2 cellular contexts compared by ENCODE assay signal in the genomic region with DNA sequence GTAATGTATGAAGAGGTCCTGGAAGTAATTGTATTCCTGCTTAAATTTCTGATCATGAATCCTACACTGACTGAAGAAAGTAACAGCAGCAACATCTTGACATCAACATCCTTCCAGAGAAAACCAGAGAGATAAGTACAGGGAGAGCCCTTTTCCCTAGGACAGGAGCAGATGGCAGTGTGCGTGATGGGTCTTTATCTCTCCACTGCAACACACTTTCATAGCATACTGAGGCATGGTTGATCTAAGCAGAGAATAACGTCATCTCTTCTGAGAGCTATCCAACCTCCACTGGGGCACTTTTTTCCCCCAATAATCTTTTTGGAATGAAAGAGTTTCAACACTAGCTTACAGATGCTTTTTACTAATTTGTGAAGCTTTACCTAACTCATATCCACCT.
TF ChIP-seq lines count a peak whose summit lies in the region.

No MANE protein-coding gene starts in this region.

TF ChIP-seq in GM23338, 12 proteins besides CTCF, POLR2A, EP300 and RAD21 (continues in another document):
- no peak for TF ChIP-seq JUNB (IDR thresholded peaks at IDR 0.05; ENCODE audit: unreplicated experiment)
- TF ChIP-seq, protein P1, sequence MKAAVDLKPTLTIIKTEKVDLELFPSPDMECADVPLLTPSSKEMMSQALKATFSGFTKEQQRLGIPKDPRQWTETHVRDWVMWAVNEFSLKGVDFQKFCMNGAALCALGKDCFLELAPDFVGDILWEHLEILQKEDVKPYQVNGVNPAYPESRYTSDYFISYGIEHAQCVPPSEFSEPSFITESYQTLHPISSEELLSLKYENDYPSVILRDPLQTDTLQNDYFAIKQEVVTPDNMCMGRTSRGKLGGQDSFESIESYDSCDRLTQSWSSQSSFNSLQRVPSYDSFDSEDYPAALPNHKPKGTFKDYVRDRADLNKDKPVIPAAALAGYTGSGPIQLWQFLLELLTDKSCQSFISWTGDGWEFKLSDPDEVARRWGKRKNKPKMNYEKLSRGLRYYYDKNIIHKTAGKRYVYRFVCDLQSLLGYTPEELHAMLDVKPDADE (IDR thresholded peaks at IDR 0.05), result no peak
- TF ChIP-seq EZH2phosphoT487 (IDR thresholded peaks at IDR 0.05; ENCODE audit: unreplicated experiment), result no peak
- TF ChIP-seq CREB1 (CRISPR knock-in tag; IDR thresholded peaks at IDR 0.05; ENCODE audit: low read depth), result no peak
- TF ChIP-seq, protein P2, sequence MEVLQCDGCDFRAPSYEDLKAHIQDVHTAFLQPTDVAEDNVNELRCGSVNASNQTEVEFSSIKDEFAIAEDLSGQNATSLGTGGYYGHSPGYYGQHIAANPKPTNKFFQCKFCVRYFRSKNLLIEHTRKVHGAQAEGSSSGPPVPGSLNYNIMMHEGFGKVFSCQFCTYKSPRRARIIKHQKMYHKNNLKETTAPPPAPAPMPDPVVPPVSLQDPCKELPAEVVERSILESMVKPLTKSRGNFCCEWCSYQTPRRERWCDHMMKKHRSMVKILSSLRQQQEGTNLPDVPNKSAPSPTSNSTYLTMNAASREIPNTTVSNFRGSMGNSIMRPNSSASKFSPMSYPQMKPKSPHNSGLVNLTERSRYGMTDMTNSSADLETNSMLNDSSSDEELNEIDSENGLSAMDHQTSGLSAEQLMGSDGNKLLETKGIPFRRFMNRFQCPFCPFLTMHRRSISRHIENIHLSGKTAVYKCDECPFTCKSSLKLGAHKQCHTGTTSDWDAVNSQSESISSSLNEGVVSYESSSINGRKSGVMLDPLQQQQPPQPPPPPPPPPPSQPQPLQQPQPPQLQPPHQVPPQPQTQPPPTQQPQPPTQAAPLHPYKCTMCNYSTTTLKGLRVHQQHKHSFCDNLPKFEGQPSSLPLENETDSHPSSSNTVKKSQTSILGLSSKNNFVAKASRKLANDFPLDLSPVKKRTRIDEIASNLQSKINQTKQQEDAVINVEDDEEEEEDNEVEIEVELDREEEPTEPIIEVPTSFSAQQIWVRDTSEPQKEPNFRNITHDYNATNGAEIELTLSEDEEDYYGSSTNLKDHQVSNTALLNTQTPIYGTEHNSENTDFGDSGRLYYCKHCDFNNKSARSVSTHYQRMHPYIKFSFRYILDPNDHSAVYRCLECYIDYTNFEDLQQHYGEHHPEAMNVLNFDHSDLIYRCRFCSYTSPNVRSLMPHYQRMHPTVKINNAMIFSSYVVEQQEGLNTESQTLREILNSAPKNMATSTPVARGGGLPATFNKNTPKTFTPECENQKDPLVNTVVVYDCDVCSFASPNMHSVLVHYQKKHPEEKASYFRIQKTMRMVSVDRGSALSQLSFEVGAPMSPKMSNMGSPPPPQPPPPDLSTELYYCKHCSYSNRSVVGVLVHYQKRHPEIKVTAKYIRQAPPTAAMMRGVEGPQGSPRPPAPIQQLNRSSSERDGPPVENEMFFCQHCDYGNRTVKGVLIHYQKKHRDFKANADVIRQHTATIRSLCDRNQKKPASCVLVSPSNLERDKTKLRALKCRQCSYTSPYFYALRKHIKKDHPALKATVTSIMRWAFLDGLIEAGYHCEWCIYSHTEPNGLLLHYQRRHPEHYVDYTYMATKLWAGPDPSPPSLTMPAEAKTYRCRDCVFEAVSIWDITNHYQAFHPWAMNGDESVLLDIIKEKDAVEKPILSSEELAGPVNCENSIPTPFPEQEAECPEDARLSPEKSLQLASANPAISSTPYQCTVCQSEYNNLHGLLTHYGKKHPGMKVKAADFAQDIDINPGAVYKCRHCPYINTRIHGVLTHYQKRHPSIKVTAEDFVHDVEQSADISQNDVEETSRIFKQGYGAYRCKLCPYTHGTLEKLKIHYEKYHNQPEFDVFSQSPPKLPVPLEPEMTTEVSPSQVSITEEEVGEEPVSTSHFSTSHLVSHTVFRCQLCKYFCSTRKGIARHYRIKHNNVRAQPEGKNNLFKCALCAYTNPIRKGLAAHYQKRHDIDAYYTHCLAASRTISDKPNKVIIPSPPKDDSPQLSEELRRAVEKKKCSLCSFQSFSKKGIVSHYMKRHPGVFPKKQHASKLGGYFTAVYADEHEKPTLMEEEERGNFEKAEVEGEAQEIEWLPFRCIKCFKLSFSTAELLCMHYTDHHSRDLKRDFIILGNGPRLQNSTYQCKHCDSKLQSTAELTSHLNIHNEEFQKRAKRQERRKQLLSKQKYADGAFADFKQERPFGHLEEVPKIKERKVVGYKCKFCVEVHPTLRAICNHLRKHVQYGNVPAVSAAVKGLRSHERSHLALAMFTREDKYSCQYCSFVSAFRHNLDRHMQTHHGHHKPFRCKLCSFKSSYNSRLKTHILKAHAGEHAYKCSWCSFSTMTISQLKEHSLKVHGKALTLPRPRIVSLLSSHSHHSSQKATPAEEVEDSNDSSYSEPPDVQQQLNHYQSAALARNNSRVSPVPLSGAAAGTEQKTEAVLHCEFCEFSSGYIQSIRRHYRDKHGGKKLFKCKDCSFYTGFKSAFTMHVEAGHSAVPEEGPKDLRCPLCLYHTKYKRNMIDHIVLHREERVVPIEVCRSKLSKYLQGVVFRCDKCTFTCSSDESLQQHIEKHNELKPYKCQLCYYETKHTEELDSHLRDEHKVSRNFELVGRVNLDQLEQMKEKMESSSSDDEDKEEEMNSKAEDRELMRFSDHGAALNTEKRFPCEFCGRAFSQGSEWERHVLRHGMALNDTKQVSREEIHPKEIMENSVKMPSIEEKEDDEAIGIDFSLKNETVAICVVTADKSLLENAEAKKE (CRISPR knock-in tag; IDR thresholded peaks at IDR 0.05), result no peak
- TF ChIP-seq ZNF114 (CRISPR knock-in tag; IDR thresholded peaks at IDR 0.05), result no peak
- no peak for TF ChIP-seq POLR2AphosphoS5 (IDR thresholded peaks at IDR 0.05; ENCODE audit: low read depth)
- no peak for TF ChIP-seq EZH2 (IDR thresholded peaks at IDR 0.05; ENCODE audit: low read depth, unreplicated experiment)
- TF ChIP-seq, protein P3, sequence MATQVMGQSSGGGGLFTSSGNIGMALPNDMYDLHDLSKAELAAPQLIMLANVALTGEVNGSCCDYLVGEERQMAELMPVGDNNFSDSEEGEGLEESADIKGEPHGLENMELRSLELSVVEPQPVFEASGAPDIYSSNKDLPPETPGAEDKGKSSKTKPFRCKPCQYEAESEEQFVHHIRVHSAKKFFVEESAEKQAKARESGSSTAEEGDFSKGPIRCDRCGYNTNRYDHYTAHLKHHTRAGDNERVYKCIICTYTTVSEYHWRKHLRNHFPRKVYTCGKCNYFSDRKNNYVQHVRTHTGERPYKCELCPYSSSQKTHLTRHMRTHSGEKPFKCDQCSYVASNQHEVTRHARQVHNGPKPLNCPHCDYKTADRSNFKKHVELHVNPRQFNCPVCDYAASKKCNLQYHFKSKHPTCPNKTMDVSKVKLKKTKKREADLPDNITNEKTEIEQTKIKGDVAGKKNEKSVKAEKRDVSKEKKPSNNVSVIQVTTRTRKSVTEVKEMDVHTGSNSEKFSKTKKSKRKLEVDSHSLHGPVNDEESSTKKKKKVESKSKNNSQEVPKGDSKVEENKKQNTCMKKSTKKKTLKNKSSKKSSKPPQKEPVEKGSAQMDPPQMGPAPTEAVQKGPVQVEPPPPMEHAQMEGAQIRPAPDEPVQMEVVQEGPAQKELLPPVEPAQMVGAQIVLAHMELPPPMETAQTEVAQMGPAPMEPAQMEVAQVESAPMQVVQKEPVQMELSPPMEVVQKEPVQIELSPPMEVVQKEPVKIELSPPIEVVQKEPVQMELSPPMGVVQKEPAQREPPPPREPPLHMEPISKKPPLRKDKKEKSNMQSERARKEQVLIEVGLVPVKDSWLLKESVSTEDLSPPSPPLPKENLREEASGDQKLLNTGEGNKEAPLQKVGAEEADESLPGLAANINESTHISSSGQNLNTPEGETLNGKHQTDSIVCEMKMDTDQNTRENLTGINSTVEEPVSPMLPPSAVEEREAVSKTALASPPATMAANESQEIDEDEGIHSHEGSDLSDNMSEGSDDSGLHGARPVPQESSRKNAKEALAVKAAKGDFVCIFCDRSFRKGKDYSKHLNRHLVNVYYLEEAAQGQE (IDR thresholded peaks at IDR 0.05; ENCODE audit: unreplicated experiment), result no peak
- TF ChIP-seq ZNF331 (CRISPR knock-in tag; IDR thresholded peaks at IDR 0.05; ENCODE audit: low read depth), result no peak

TF ChIP-seq in K562, 482 proteins besides CTCF, POLR2A, EP300 and RAD21:
- no peak for TF ChIP-seq PTRF (tag; IDR thresholded peaks at IDR 0.05)
- peak; percentile 60; the same call in 1 of the 2 replicates for TF ChIP-seq CBFA2T3 (IDR thresholded peaks at IDR 0.05)
- no peak for TF ChIP-seq POLR2B (IDR thresholded peaks at IDR 0.05; ENCODE audit: low read depth, partially characterized antibody)
- TF ChIP-seq JUND (IDR thresholded peaks at IDR 0.05; ENCODE audit: borderline replicate concordance, low read depth, low read length), result 0 out of 2 replicates have a peak, but pooled peaks have one; percentile 14
- peak; percentile 27; the same call in 1 of the 3 replicates for TF ChIP-seq JUND (tag; IDR thresholded peaks at IDR 0.05; ENCODE audit: borderline replicate concordance, low read depth, low read length)
- TF ChIP-seq MYNN (IDR thresholded peaks at IDR 0.05), result no peak
- no peak for TF ChIP-seq MYNN (CRISPR knock-in tag; IDR thresholded peaks at IDR 0.05)
- TF ChIP-seq NCOR1 (IDR thresholded peaks at IDR 0.05), result 0 out of 2 replicates have a peak, but pooled peaks have one; percentile 26
- TF ChIP-seq ATF7 (IDR thresholded peaks at IDR 0.05), result peak; percentile 47; the same call in 1 of the 2 replicates
- no peak for TF ChIP-seq TBL1XR1 (IDR thresholded peaks at IDR 0.05; ENCODE audit: low read length in 2 of 2)
- 0 out of 2 replicates have a peak, but pooled peaks have one; percentile 28 for TF ChIP-seq ARID1B (IDR thresholded peaks at IDR 0.05)
- TF ChIP-seq, protein P4, sequence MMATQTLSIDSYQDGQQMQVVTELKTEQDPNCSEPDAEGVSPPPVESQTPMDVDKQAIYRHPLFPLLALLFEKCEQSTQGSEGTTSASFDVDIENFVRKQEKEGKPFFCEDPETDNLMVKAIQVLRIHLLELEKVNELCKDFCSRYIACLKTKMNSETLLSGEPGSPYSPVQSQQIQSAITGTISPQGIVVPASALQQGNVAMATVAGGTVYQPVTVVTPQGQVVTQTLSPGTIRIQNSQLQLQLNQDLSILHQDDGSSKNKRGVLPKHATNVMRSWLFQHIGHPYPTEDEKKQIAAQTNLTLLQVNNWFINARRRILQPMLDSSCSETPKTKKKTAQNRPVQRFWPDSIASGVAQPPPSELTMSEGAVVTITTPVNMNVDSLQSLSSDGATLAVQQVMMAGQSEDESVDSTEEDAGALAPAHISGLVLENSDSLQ (IDR thresholded peaks at IDR 0.05), result no peak
- TF ChIP-seq TAL1 (IDR thresholded peaks at IDR 0.05), result peak; percentile 36; the same call in 1 of the 2 replicates
TF ChIP-seq in K562: peak in this region for 6.
